ENCODE assay signal across 1 cellular context in genomic region chr2:46888421-46888952, GRCh38.
TF ChIP-seq lines count a peak whose summit lies in the region.

No MANE protein-coding gene starts in this region.

TF ChIP-seq in H1, 55 proteins besides CTCF, POLR2A, EP300 and RAD21:
- TF ChIP-seq RNF2 (IDR thresholded peaks at IDR 0.05; ENCODE audit: borderline replicate concordance, low read depth, low read length, missing control alignments, poor library complexity, severe bottlenecking) (no peak), TAF1 (IDR thresholded peaks at IDR 0.05; ENCODE audit: low read depth, low read length) (0 out of 2 replicates have a peak, but pooled peaks have one; percentile 3)
